In the genomic region with DNA sequence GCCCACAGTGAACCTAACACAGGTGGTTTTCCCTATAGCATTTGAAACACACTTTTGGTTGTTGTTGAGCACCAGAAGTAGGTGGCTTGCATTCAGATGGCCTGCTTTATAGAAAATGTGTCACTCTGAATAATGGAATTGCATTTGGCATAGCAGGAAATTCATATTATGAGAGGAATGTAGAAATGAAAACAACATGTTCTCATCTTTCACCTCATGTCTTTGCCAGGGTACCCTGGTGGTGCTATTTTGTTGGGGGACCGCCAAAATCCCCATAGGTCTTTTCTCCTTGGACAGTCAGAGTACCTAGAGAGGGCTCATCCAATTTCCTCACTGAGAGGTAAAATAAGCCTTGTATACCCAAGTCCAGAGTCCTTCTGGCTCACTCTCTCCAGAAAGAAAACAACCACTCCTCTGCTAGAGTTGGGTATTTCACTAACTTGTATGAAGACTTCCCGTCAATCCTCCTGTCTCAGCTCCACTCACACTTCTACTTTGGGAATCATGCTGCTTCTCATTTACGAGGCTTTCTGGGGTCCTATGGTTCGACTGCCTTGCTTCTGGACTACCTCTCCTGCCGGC, we compare ENCODE assay signal across 19 cellular contexts.
DNase-seq lines count a peak whose midpoint lies in the region; ATAC-seq, FAIRE-seq and TF ChIP-seq lines count a peak whose summit lies in the region.
"Had no signal": no experiment of that assay in that cellular context is flagged by ENCODE, and none has a peak within 500 bp of the region (broad histone marks: within the 10 kb centered on the region; RNA-seq: fewer than 3 reads in every experiment).

No MANE protein-coding gene starts in this region.

- H3K79me2 ChIP-seq in astrocyte (ENCODE audit: insufficient read depth, low read length) = peaks cover 13% of the 10 kb centered on the region

- H3K36me3 ChIP-seq in astrocyte (ENCODE audit: insufficient read depth, low read length) (no peaks in the 10 kb centered on the region), thoracic aorta (no peaks in the 10 kb centered on the region)

- no peaks in the 10 kb centered on the region for H3K27me3 Mint-ChIP-seq in astrocyte (ENCODE audit: low read depth, unreplicated experiment)
- H3K27me3 Mint-ChIP-seq: activated CD8-positive, alpha-beta memory T cell treated with anti-CD3 and anti-CD28 coated beads, Interleukin-2, amount 10 ng/mL, durations not matched to agents 7 days and 5 days; CD4-positive, CD25-positive, alpha-beta regulatory T cell; IgD-negative memory B cell had no signal

- peak overlapping the region; percentile 12 for H3K27ac ChIP-seq in astrocyte (ENCODE audit: low read depth, low read length)
- peak overlapping the region; percentile 59 to 75 for H3K27ac ChIP-seq in thoracic aorta
- H3K27ac ChIP-seq: psoas muscle, testis had no signal

- H2AFZ ChIP-seq in astrocyte (ENCODE audit: low read depth, low read length) = no peak overlapping the region

- no peaks in the 10 kb centered on the region for H4K20me1 ChIP-seq in astrocyte (ENCODE audit: insufficient read depth, low read length)

- H3K4me1 ChIP-seq in astrocyte (ENCODE audit: insufficient read depth, low read length) (peaks cover 23% of the 10 kb centered on the region), thoracic aorta (ENCODE audit: control insufficient read depth in 1 of 2, low read depth in 2 of 2) (peaks cover 38 to 49% of the 10 kb centered on the region in 2 donors)

- H3K9ac ChIP-seq in astrocyte (ENCODE audit: low read length) = no peak overlapping the region

- peak; percentile 52 for FAIRE-seq in astrocyte (lab: Jason Lieb, UNC)
- FAIRE-seq: GM12892 had no signal

- H3K4me1 Mint-ChIP-seq in astrocyte (ENCODE audit: low read depth, unreplicated experiment) = peaks cover 29% of the 10 kb centered on the region
- H3K4me1 Mint-ChIP-seq: activated CD8-positive, alpha-beta memory T cell treated with anti-CD3 and anti-CD28 coated beads, Interleukin-2, amount 10 ng/mL, durations not matched to agents 7 days and 5 days had no signal

- no peaks in the 10 kb centered on the region for H3K36me3 Mint-ChIP-seq in astrocyte (ENCODE audit: low read depth, unreplicated experiment)
- H3K36me3 Mint-ChIP-seq: WTC11 had no signal

- no peaks in the 10 kb centered on the region for H3K27me3 ChIP-seq in astrocyte (ENCODE audit: insufficient read depth, low read length)
- H3K27me3 ChIP-seq in thoracic aorta (replicated peaks; ENCODE audit: insufficient read depth) = no peaks in the 10 kb centered on the region
- H3K27me3 ChIP-seq: testis had no signal

- DNase-seq in HS-27A (ENCODE audit: low read depth) (peak; percentile 22), astrocyte (ENCODE audit: low read depth) (no peak), foreskin fibroblast (peak; percentile 32 to 64), thoracic aorta (ENCODE audit: low spot score) (no peak), NCI-H345 treated with DMSO at 0.1 percent for 48 hours (lab: John Stamatoyannopoulos, UW; ENCODE audit: unreplicated experiment) (no peak), Right ventricle myocardium inferior (ENCODE audit: missing footprints) (no peak), COLO829 (ENCODE audit: low spot score) (no peak)
- DNase-seq: activated CD8-positive, alpha-beta memory T cell treated with anti-CD3 and anti-CD28 coated beads, Interleukin-2, amount 10 ng/mL, durations not matched to agents 7 days and 5 days; activated naive CD4-positive, alpha-beta T cell; CD4-positive, CD25-positive, alpha-beta regulatory T cell; DND-41; kidney glomerular epithelial cell; NCI-H1417; NCI-H510A; psoas muscle; testis had no signal

- H3K4me3 ChIP-seq in astrocyte (ENCODE audit: insufficient read depth, low read depth, low read length) (no peak overlapping the region), foreskin fibroblast (ENCODE audit: low read depth in 1 of 2, low read length in 2 of 2) (no peak overlapping the region), thoracic aorta (peak overlapping the region; percentile 56)
- H3K4me3 ChIP-seq: psoas muscle, testis had no signal

- no peak overlapping the region for H3K4me3 Mint-ChIP-seq in astrocyte (ENCODE audit: unreplicated experiment)
- H3K4me3 Mint-ChIP-seq: activated CD8-positive, alpha-beta memory T cell treated with anti-CD3 and anti-CD28 coated beads, Interleukin-2, amount 10 ng/mL, durations not matched to agents 7 days and 5 days; CD4-positive, CD25-positive, alpha-beta regulatory T cell; IgD-negative memory B cell; WTC11 had no signal

- no peaks in the 10 kb centered on the region for H3K9me3 Mint-ChIP-seq in astrocyte (ENCODE audit: unreplicated experiment)
- H3K9me3 Mint-ChIP-seq: CD4-positive, CD25-positive, alpha-beta regulatory T cell; IgD-negative memory B cell; WTC11 had no signal

- intact Hi-C loops in Right ventricle myocardium inferior (cut with DNase I) = no loop called here

- no peak overlapping the region for H3K27ac Mint-ChIP-seq in astrocyte (ENCODE audit: unreplicated experiment)
- H3K27ac Mint-ChIP-seq: activated CD8-positive, alpha-beta memory T cell treated with anti-CD3 and anti-CD28 coated beads, Interleukin-2, amount 10 ng/mL, durations not matched to agents 7 days and 5 days; CD4-positive, CD25-positive, alpha-beta regulatory T cell; WTC11 had no signal

- TF ChIP-seq CTCF in astrocyte (IDR thresholded peaks at IDR 0.05; ENCODE audit: insufficient read depth, low read depth, low read length) (no peak), foreskin fibroblast (IDR thresholded peaks at IDR 0.05; ENCODE audit: low read depth, low read length) (no peak), thoracic aorta (IDR thresholded peaks at IDR 0.05) (no peak)

- H3K4me2 ChIP-seq in astrocyte (ENCODE audit: low read length) = peak overlapping the region; percentile 33

- H3K9me3 ChIP-seq in astrocyte (ENCODE audit: insufficient read depth, low read depth, low read length) (no peaks in the 10 kb centered on the region), thoracic aorta (no peaks in the 10 kb centered on the region)
- H3K9me3 ChIP-seq: psoas muscle, testis had no signal

- ATAC-seq in thoracic aorta (ENCODE audit: insufficient number of reproducible peaks, low FRiP score, low read depth) (no peak), Right ventricle myocardium inferior (no peak)
- ATAC-seq: activated CD8-positive, alpha-beta memory T cell treated with anti-CD3 and anti-CD28 coated beads, Interleukin-2, amount 10 ng/mL, durations not matched to agents 7 days and 5 days; psoas muscle; WTC11 had no signal

Comparison
In these comparisons a context has a peak if more than half of its experiments do, and no peak if none do; other contexts are left out.
1. DNase-seq: peak in HS-27A (single experiment) and foreskin fibroblast (2 of 2); none in astrocyte (single experiment), thoracic aorta (single experiment), NCI-H345 treated with DMSO at 0.1 percent for 48 hours (single experiment), Right ventricle myocardium inferior (single experiment) and COLO829 (single experiment).